In the genomic region with DNA sequence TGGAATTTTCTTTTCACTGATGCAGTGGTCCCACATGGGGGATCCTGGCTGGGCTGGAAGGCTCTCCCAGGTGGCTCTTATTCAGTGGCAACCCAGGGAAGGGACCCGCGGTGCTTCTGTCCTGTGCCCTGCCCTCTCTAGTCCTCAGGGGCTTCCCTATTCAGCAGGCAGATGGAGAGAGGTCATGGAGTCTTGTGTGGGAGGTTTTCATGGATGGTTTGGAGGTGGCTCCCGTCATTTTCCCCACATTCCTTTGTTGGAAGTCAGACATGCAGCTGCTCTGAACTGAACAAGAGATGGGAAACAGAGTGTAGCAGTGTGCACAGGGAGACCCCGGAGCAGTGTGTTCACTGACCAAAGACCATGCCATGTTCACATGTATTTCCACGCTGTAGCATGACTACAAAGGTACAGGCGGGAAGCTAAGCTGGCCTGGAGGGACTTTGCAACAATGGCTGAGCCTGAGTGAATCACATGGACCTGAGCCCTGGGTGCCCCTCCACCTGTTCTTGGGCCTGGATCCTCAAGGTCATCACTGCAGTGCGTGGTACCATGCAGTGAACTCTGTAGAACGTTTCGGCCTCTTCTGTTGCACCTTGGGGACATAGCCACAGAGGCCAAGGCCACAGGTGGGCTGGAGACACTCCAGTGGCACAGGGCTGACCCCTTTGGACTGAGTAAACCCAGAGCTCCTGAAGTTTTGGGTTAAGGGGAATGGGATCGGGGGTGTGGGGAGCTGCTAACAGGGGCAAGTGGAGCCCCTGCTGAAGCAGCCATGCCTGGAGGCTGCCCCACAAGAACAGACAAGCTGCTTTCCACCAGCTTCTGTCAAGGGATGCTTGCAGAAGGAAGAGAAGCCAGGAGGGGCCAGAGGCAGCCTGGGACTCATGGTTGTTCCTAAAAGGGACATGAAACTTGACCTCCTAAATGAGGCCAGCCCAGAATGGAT, we compare ENCODE assay signal across 14 cellular contexts.
A peak's percentile ranks its signal among the peaks of the same experiment; 100 is the strongest.
DNase-seq lines count a peak whose midpoint lies in the region; ATAC-seq, FAIRE-seq and TF ChIP-seq lines count a peak whose summit lies in the region.
"Had no signal": no experiment of that assay in that cellular context is flagged by ENCODE, and none has a peak within 500 bp of the region (broad histone marks: within the 10 kb centered on the region; RNA-seq: fewer than 3 reads in every experiment).

No MANE protein-coding gene starts in this region.

- peaks cover 5% of the 10 kb centered on the region for H3K27me3 Mint-ChIP-seq in astrocyte (ENCODE audit: low read depth, unreplicated experiment)

- peaks cover 60% of the 10 kb centered on the region for H3K4me1 Mint-ChIP-seq in astrocyte (ENCODE audit: low read depth, unreplicated experiment)
- H3K4me1 Mint-ChIP-seq: activated B cell treated with CpG ODN at 0.5 μM for 24 hours had no signal

- DNase-seq in Right ventricle myocardium inferior (ENCODE audit: missing footprints) (peak; percentile 37), right atrium auricular region (ENCODE audit: low spot score) (no peak), astrocyte (ENCODE audit: low read depth) (peak; percentile 94), islet precursor cell (peak; percentile 70), NCI-H82 treated with DMSO at 0.1 percent for 48 hours (lab: John Stamatoyannopoulos, UW; ENCODE audit: unreplicated experiment) (no peak), activated T-cell treated with anti-CD3 and anti-CD28 coated beads for 4 hours (no peak), cerebellar cortex (ENCODE audit: low spot score) (no peak), GM13977 (ENCODE audit: low spot score) (no peak)
- DNase-seq: activated B cell treated with CpG ODN at 0.5 μM for 24 hours; activated effector memory CD4-positive, alpha-beta T cell treated with Interleukin-2 at 50 U/mL for 16 hours; NCI-H187 treated with DMSO at 0.1 percent for 48 hours; stimulated activated CD4-positive, alpha-beta T cell treated with anti-CD3 and anti-CD28 coated beads, Interleukin-1b, Interleukin-23, amount 100 ng/mL, for 48 hours had no signal

- H3K27ac Mint-ChIP-seq in astrocyte (ENCODE audit: unreplicated experiment), result peak overlapping the region; percentile 95
- H3K27ac Mint-ChIP-seq: activated B cell treated with CpG ODN at 0.5 μM for 24 hours; dendritic cell treated with granulocyte-macrophage colony-stimulating factor and Interleukin-4, amounts not matched to agents 40 ng/mL and 50 ng/mL, for 4 days; natural killer cell treated with Interleukin-12 subunit alpha and Interleukin-12 subunit beta and Interleukin-15 and Interleukin-18, amount 100 ng/mL, for 72 hours had no signal

- H3K4me3 Mint-ChIP-seq in astrocyte (ENCODE audit: unreplicated experiment), result no peak overlapping the region
- H3K4me3 Mint-ChIP-seq: activated B cell treated with CpG ODN at 0.5 μM for 24 hours; dendritic cell treated with granulocyte-macrophage colony-stimulating factor and Interleukin-4, amounts not matched to agents 40 ng/mL and 50 ng/mL, for 4 days; natural killer cell treated with Interleukin-12 subunit alpha and Interleukin-12 subunit beta and Interleukin-15 and Interleukin-18, amount 100 ng/mL, for 72 hours had no signal

- ATAC-seq in Right ventricle myocardium inferior, result no peak

- intact Hi-C loops in Right ventricle myocardium inferior (cut with DNase I), result loop anchor here (10.0 kb wide), 1 partner anchor 249 kb away; no protein-coding TSS in a partner anchor

- H3K4me3 ChIP-seq in right atrium auricular region, result no peak overlapping the region
- no peak overlapping the region for H3K4me3 ChIP-seq in astrocyte (ENCODE audit: insufficient read depth, low read depth, low read length)

- peak overlapping the region; percentile 46 for H3K4me2 ChIP-seq in astrocyte (ENCODE audit: low read length)

- peak overlapping the region; percentile 55 for H3K9ac ChIP-seq in astrocyte (ENCODE audit: low read length)

- H4K20me1 ChIP-seq in astrocyte (ENCODE audit: insufficient read depth, low read length), result no peaks in the 10 kb centered on the region

- no peak for TF ChIP-seq CTCF in right atrium auricular region (IDR thresholded peaks at IDR 0.05)
- no peak for TF ChIP-seq CTCF in astrocyte (IDR thresholded peaks at IDR 0.05; ENCODE audit: insufficient read depth, low read depth, low read length)
- TF ChIP-seq CTCF in GM13977 (IDR thresholded peaks at IDR 0.05; ENCODE audit: extremely low read depth, insufficient read depth, missing control alignments), result no peak

- no peaks in the 10 kb centered on the region for H3K9me3 ChIP-seq in right atrium auricular region
- no peaks in the 10 kb centered on the region for H3K9me3 ChIP-seq in astrocyte (ENCODE audit: insufficient read depth, low read depth, low read length)

- in situ Hi-C loops in GM13977 (cut with MboI; ENCODE audit: low pct_unique_long_range_greater_than_20kb, low sequenced_read_pairs, unreplicated experiment), result no loop called here

- H3K79me2 ChIP-seq in astrocyte (ENCODE audit: insufficient read depth, low read length), result no peaks in the 10 kb centered on the region

- no peaks in the 10 kb centered on the region for H3K36me3 Mint-ChIP-seq in astrocyte (ENCODE audit: low read depth, unreplicated experiment)
- H3K36me3 Mint-ChIP-seq: natural killer cell treated with Interleukin-12 subunit alpha and Interleukin-12 subunit beta and Interleukin-15 and Interleukin-18, amount 100 ng/mL, for 72 hours had no signal

- no peak overlapping the region for H3K27ac ChIP-seq in right atrium auricular region
- H3K27ac ChIP-seq in astrocyte (ENCODE audit: low read depth, low read length), result peak overlapping the region; percentile 80

- H3K36me3 ChIP-seq in right atrium auricular region (no peaks in the 10 kb centered on the region), astrocyte (ENCODE audit: insufficient read depth, low read length) (no peaks in the 10 kb centered on the region)

- H3K4me1 ChIP-seq in right atrium auricular region, result peaks cover 0 to 3% of the 10 kb centered on the region in 2 donors
- H3K4me1 ChIP-seq in astrocyte (ENCODE audit: insufficient read depth, low read length), result peaks cover 53% of the 10 kb centered on the region

- peaks cover 1% of the 10 kb centered on the region for H3K9me3 Mint-ChIP-seq in astrocyte (ENCODE audit: unreplicated experiment)
- H3K9me3 Mint-ChIP-seq: activated B cell treated with CpG ODN at 0.5 μM for 24 hours; dendritic cell treated with granulocyte-macrophage colony-stimulating factor and Interleukin-4, amounts not matched to agents 40 ng/mL and 50 ng/mL, for 4 days; natural killer cell treated with Interleukin-12 subunit alpha and Interleukin-12 subunit beta and Interleukin-15 and Interleukin-18, amount 100 ng/mL, for 72 hours had no signal

- peak; percentile 76 for FAIRE-seq in astrocyte (lab: Jason Lieb, UNC)

- peak overlapping the region; percentile 31 for H2AFZ ChIP-seq in astrocyte (ENCODE audit: low read depth, low read length)

- no peaks in the 10 kb centered on the region for H3K27me3 ChIP-seq in right atrium auricular region
- H3K27me3 ChIP-seq in astrocyte (ENCODE audit: insufficient read depth, low read length), result no peaks in the 10 kb centered on the region

Comparison
In these comparisons a context has a peak if more than half of its experiments do, and no peak if none do; other contexts are left out.
1. DNase-seq: peak in Right ventricle myocardium inferior (single experiment), astrocyte (single experiment) and islet precursor cell (single experiment); none in right atrium auricular region (single experiment), NCI-H82 treated with DMSO at 0.1 percent for 48 hours (single experiment), activated T-cell treated with anti-CD3 and anti-CD28 coated beads for 4 hours (single experiment), cerebellar cortex (single experiment) and GM13977 (single experiment).